ENCODE assay signal across 8 cellular contexts in the genomic region with DNA sequence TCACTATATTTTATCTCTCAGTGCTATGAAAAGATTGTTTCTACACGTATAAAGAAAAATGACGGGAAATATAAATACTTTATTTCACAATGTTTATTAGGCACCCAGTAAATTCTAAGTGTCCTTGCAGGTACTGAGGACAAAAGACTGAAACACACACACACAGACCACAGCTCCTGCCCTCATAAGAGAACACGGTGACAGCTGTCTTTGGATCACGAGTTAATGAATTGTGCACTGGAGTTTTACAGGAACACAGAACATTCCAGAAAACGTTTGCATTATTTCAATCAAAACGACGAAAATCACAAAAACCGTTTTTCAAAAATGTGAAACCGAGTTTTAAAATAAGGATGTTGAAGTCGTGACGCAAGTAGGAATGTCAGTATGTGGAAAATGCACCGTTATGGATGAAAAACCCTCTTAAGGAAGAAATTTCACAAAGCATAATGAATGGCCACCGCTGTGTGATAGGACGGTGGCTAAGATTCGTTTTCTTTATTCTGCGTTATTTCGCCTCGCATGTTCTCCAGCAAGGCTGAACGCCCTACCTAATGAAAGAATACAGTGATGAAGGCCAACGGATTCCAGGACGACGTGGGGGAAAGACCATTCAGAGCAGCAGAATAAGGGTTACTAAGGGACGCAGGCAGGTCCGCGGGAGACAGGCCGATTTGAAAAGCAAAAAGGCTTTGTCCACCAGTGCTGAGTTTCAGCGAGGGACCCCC. TPM values are rescaled to one million over a fixed set of nuclear protein-coding genes. Genes with fewer than 3 reads are reported as not detected.
DNase-seq lines count a peak whose midpoint lies in the region; ATAC-seq and TF ChIP-seq lines count a peak whose summit lies in the region.

No MANE protein-coding gene starts in this region.

- H3K4me3 ChIP-seq in astrocyte of the cerebellum (ENCODE audit: low read depth, low read length) (peak overlapping the region; percentile 68), lower leg skin (ENCODE audit: low read depth, poor library complexity, severe bottlenecking) (peak overlapping the region; percentile 9), upper lobe of right lung (peak overlapping the region; percentile 59)

- no peaks in the 10 kb centered on the region for H3K9me3 Mint-ChIP-seq in activated CD4-positive, alpha-beta T cell treated with anti-CD3 and anti-CD28 coated beads for 36 hours (ENCODE audit: low read depth)

- TF ChIP-seq CTCF in astrocyte of the cerebellum (IDR thresholded peaks at IDR 0.05; ENCODE audit: low read depth, low read length, missing control alignments) = no peak
- no peak for TF ChIP-seq CTCF in lower leg skin (IDR thresholded peaks at IDR 0.05)
- no peak for TF ChIP-seq CTCF in upper lobe of right lung (IDR thresholded peaks at IDR 0.05)

- POLR2A ChIA-PET in activated CD4-positive, alpha-beta T cell treated with anti-CD3 and anti-CD28 coated beads for 36 hours (lab: Charles Lee) = no interaction called here

- H3K4me1 ChIP-seq in upper lobe of right lung = no peaks in the 10 kb centered on the region

- in situ Hi-C loops in astrocyte of the cerebellum (cut with HindIII; ENCODE audit: low sequenced_read_pairs) = no loop called here

- H3K36me3 ChIP-seq in upper lobe of right lung = no peaks in the 10 kb centered on the region

- H3K4me3 Mint-ChIP-seq in activated CD4-positive, alpha-beta T cell treated with anti-CD3 and anti-CD28 coated beads for 36 hours = peak overlapping the region; percentile 92

- 4 to 6% methylated on average over 27 of the region's 27 CpGs for WGBS in lower leg skin, 2 donors

- H3K27ac ChIP-seq in upper lobe of right lung = peak overlapping the region; percentile 94

- no peak for TF ChIP-seq POLR2A in lower leg skin (IDR thresholded peaks at IDR 0.05)

- intact Hi-C loops in activated CD4-positive, alpha-beta T cell treated with anti-CD3 and anti-CD28 coated beads for 36 hours (cut with DNase I, micrococcal nuclease) = no loop called here
- intact Hi-C loops in lower leg skin (cut with DNase I; ENCODE audit: low total_unique reads) = no loop called here
- intact Hi-C loops in upper lobe of right lung (cut with DNase I) = no loop called here

- no peak for DNase-seq in activated CD4-positive, alpha-beta T cell treated with anti-CD3 and anti-CD28 coated beads for 36 hours
- no peak for DNase-seq in activated CD4-positive, alpha-beta T cell treated with anti-CD3 and anti-CD28 coated beads, Interleukin-2, amount 50 U/mL, for 4 hours
- no peak for DNase-seq in astrocyte of the cerebellum (ENCODE audit: low read depth)
- no peak for DNase-seq in lower leg skin (ENCODE audit: low spot score in 2 of 2)
- DNase-seq in upper lobe of right lung = no peak
- no peak for DNase-seq in NCI-H146 (lab: John Stamatoyannopoulos, UW)
- DNase-seq in NCI-H510A treated with DMSO at 0.1 percent for 48 hours (lab: John Stamatoyannopoulos, UW) = no peak

- no peaks in the 10 kb centered on the region for H3K36me3 Mint-ChIP-seq in activated CD4-positive, alpha-beta T cell treated with anti-CD3 and anti-CD28 coated beads for 36 hours (ENCODE audit: low read depth)

- no peak for ATAC-seq in activated CD4-positive, alpha-beta T cell treated with anti-CD3 and anti-CD28 coated beads for 36 hours
- peak; percentile 4 for ATAC-seq in HG03575 (IDR thresholded peaks at IDR 0.05; ENCODE audit: extremely low read depth, insufficient number of reproducible peaks, low FRiP score, unreplicated experiment)
- no peak for ATAC-seq in upper lobe of right lung

- peaks cover 5% of the 10 kb centered on the region for H3K4me1 Mint-ChIP-seq in activated CD4-positive, alpha-beta T cell treated with anti-CD3 and anti-CD28 coated beads for 36 hours

- no peaks in the 10 kb centered on the region for H3K27me3 Mint-ChIP-seq in activated CD4-positive, alpha-beta T cell treated with anti-CD3 and anti-CD28 coated beads for 36 hours

- CTCF ChIA-PET in activated CD4-positive, alpha-beta T cell treated with anti-CD3 and anti-CD28 coated beads for 36 hours (lab: Charles Lee) = no interaction called here

- H3K9me3 ChIP-seq in upper lobe of right lung = no peaks in the 10 kb centered on the region

- H3K27me3 ChIP-seq in upper lobe of right lung = no peaks in the 10 kb centered on the region

- H3K27ac Mint-ChIP-seq in activated CD4-positive, alpha-beta T cell treated with anti-CD3 and anti-CD28 coated beads for 36 hours = peak overlapping the region; percentile 97

RNA-seq across cellular contexts. Expression of gene FAM156A, which starts 24.2 kb away (rescaled TPM):
- total RNA-seq in activated CD4-positive, alpha-beta T cell treated with anti-CD3 and anti-CD28 coated beads for 36 hours = 10 to 100 TPM; 18.3 to 25.8 TPM
- total RNA-seq in lower leg skin (10 to 100 TPM; 12.7 to 19.1 (median 16.5) TPM), upper lobe of right lung (23.3 TPM)

RNA-seq across cellular contexts. Expression of gene FAM156B, which starts 37.0 kb away (rescaled TPM):
- 10 to 100 TPM; 13.1 to 19.8 TPM for total RNA-seq in activated CD4-positive, alpha-beta T cell treated with anti-CD3 and anti-CD28 coated beads for 36 hours
- 10 to 100 TPM; 42.6 to 50.9 (median 44.6) TPM for total RNA-seq in lower leg skin
- total RNA-seq in upper lobe of right lung = 11.9 TPM

Comparison
In these comparisons a context has a peak if more than half of its experiments do, and no peak if none do; other contexts are left out.
1. H3K4me3 ChIP-seq: peak in every context shown above with its lines; median percentile 68 in astrocyte of the cerebellum; 59 in upper lobe of right lung; 9 in lower leg skin.